21 cellular contexts compared by ENCODE assay signal in genomic region chr10:127937069-127937468, GRCh38. TPM values are rescaled to one million over a fixed set of nuclear protein-coding genes. Genes with fewer than 3 reads are reported as not detected.
"Had no signal": no experiment of that assay in that cellular context is flagged by ENCODE, and none has a peak within 500 bp of the region (broad histone marks: within the 10 kb centered on the region; RNA-seq: fewer than 3 reads in every experiment).

No MANE protein-coding gene starts in this region.

- H3K9me3 Mint-ChIP-seq: activated T-cell treated with anti-CD3 and anti-CD28 coated beads, Interleukin-2, amount 50 U/mL, for 24 hours; T-helper 1 cell treated with Interleukin-12 subunit alpha and Interleukin-12 subunit beta and Interleukin-4 antibody, amounts not matched to agents 30 μg/mL and 1 μg/mL, for 36 hours; type B pancreatic cell had no signal

- H3K9me3 ChIP-seq: breast epithelium, neutrophil, right lobe of liver, suprapubic skin had no signal

- H3K36me3 ChIP-seq: breast epithelium, neutrophil, right lobe of liver, suprapubic skin had no signal

- H3K4me3 ChIP-seq: breast epithelium, hepatocyte, lung, right lobe of liver, SK-N-MC, spleen, suprapubic skin had no signal

- H3K27ac ChIP-seq: breast epithelium, hepatocyte, neutrophil, right lobe of liver, SK-N-MC, spleen, suprapubic skin had no signal

- H3K4me1 ChIP-seq: breast epithelium, right lobe of liver, suprapubic skin had no signal

- ATAC-seq: activated CD8-positive, alpha-beta memory T cell treated with anti-CD3 and anti-CD28 coated beads, Interleukin-2, amount 10 ng/mL, durations not matched to agents 7 days and 5 days; naive thymus-derived CD4-positive, alpha-beta T cell; right lobe of liver had no signal

- H3K36me3 Mint-ChIP-seq: activated CD8-positive, alpha-beta memory T cell treated with anti-CD3 and anti-CD28 coated beads, Interleukin-2, amount 10 ng/mL, durations not matched to agents 7 days and 5 days; activated naive CD8-positive, alpha-beta T cell; naive thymus-derived CD4-positive, alpha-beta T cell; type B pancreatic cell had no signal

- H3K4me1 Mint-ChIP-seq: activated CD8-positive, alpha-beta memory T cell treated with anti-CD3 and anti-CD28 coated beads, Interleukin-2, amount 10 ng/mL, durations not matched to agents 7 days and 5 days had no signal

- H3K27ac Mint-ChIP-seq: activated CD8-positive, alpha-beta memory T cell treated with anti-CD3 and anti-CD28 coated beads, Interleukin-2, amount 10 ng/mL, durations not matched to agents 7 days and 5 days; activated naive CD8-positive, alpha-beta T cell; activated T-cell treated with anti-CD3 and anti-CD28 coated beads, Interleukin-2, amount 50 U/mL, for 24 hours; naive thymus-derived CD4-positive, alpha-beta T cell; progenitor cell of endocrine pancreas; T-helper 1 cell treated with Interleukin-12 subunit alpha and Interleukin-12 subunit beta and Interleukin-4 antibody, amounts not matched to agents 30 μg/mL and 1 μg/mL, for 36 hours; type B pancreatic cell had no signal

- H3K27me3 ChIP-seq: breast epithelium, hepatocyte, neutrophil, right lobe of liver, suprapubic skin had no signal

- DNase-seq: activated CD4-positive, alpha-beta T cell treated with anti-CD3 and anti-CD28 coated beads, Interleukin-2, amount 50 U/mL, for 4 hours; activated CD8-positive, alpha-beta memory T cell treated with anti-CD3 and anti-CD28 coated beads, Interleukin-2, amount 10 ng/mL, durations not matched to agents 7 days and 5 days; activated effector memory CD4-positive, alpha-beta T cell treated with Interleukin-2 at 50 U/mL for 16 hours; activated T-cell treated with anti-CD3 and anti-CD28 coated beads, Interleukin-2, amount 50 U/mL, for 24 hours; naive thymus-derived CD4-positive, alpha-beta T cell; right lobe of liver; spleen; stimulated activated CD4-positive, alpha-beta T cell treated with anti-CD3 and anti-CD28 coated beads, Interleukin-2, amount 100 ng/mL, for 24 hours; stimulated activated naive CD4-positive, alpha-beta T cell had no signal

- H3K4me3 Mint-ChIP-seq: activated CD8-positive, alpha-beta memory T cell treated with anti-CD3 and anti-CD28 coated beads, Interleukin-2, amount 10 ng/mL, durations not matched to agents 7 days and 5 days; activated naive CD8-positive, alpha-beta T cell; activated T-cell treated with anti-CD3 and anti-CD28 coated beads, Interleukin-2, amount 50 U/mL, for 24 hours; naive thymus-derived CD4-positive, alpha-beta T cell; T-helper 1 cell treated with Interleukin-12 subunit alpha and Interleukin-12 subunit beta and Interleukin-4 antibody, amounts not matched to agents 30 μg/mL and 1 μg/mL, for 36 hours; type B pancreatic cell had no signal

RNA-seq across cellular contexts. Expression of gene CLRN3, which starts 44.3 kb away (rescaled TPM):
- total RNA-seq: activated CD8-positive, alpha-beta memory T cell treated with anti-CD3 and anti-CD28 coated beads, Interleukin-2, amount 10 ng/mL, durations not matched to agents 7 days and 5 days; kidney epithelial cell; lung; mononuclear cell; naive thymus-derived CD4-positive, alpha-beta T cell; suprapubic skin had no signal
- polyA plus RNA-seq: naive thymus-derived CD4-positive, alpha-beta T cell had no signal
